Comparison of ENCODE assay signal across 10 cellular contexts in the genomic region with DNA sequence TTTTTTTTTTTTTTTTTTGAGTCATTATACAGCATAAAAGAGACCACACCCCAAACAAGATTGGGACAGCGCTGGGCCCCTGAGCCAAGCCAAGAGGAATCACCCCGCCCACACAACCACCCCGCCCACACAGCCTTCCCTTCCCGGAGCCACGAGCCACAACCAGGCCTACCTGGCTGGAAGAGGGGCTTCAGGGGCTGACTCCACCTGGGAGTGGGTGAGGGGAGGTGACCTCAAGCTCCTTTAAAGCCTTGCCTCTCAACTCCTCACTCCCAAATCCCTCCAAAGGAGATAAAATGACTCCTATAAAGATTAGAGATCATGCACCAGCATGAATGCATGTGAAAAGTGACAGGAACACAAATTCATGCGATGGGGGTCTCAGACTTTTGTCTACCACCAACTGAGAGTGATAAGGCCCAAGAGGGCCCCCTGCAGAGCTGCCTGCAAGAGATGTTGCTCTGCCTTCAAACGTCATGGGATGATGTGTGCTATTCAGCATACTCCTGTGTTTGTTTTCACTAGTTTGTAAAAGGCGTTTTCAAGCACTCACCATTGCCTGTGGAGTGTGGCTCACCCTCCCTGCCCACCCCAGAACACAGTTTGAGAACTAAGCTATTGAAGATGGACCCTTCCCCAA. TPM values are rescaled to one million over a fixed set of nuclear protein-coding genes. Genes with fewer than 3 reads are reported as not detected.
DNase-seq lines count a peak whose midpoint lies in the region; ATAC-seq and TF ChIP-seq lines count a peak whose summit lies in the region.
"Had no signal": no experiment of that assay in that cellular context is flagged by ENCODE, and none has a peak within 500 bp of the region (broad histone marks: within the 10 kb centered on the region; RNA-seq: fewer than 3 reads in every experiment).

No MANE protein-coding gene starts in this region.

- H3K4me1 ChIP-seq in Panc1 (ENCODE audit: control insufficient read depth, insufficient read depth, low read length) (peaks cover 8% of the 10 kb centered on the region), gastroesophageal sphincter (peaks cover 0 to 42% (median 8%) of the 10 kb centered on the region in 3 donors), spleen (peaks cover 0 to 85% (median 56%) of the 10 kb centered on the region in 6 donors)

- peak overlapping the region; percentile 19 for H3K27ac Mint-ChIP-seq in activated CD4-positive, alpha-beta T cell treated with anti-CD3 and anti-CD28 coated beads, Interleukin-2, amount 10 ng/mL, durations not matched to agents 7 days and 5 days
- H3K27ac Mint-ChIP-seq in natural killer cell treated with Interleukin-12 subunit alpha and Interleukin-12 subunit beta and Interleukin-15 and Interleukin-18, amount 100 ng/mL, for 72 hours: no peak overlapping the region
- H3K27ac Mint-ChIP-seq: stimulated activated naive CD8-positive, alpha-beta T cell treated with anti-CD3 and anti-CD28 coated beads, Interleukin-15, Interleukin-2, amounts not matched to agents 100 ng/mL and 50 ng/mL, for 24 hours had no signal

- ATAC-seq in Panc1 (no peak), gastroesophageal sphincter (peak; percentile 48), HG02588 (IDR thresholded peaks at IDR 0.05; ENCODE audit: unreplicated experiment) (no peak)
- ATAC-seq in natural killer cell treated with Interleukin-12 subunit alpha and Interleukin-12 subunit beta and Interleukin-15 and Interleukin-18, amount 100 ng/mL, for 72 hours: no peak

- no peak overlapping the region for H3K4me3 Mint-ChIP-seq in activated CD4-positive, alpha-beta T cell treated with anti-CD3 and anti-CD28 coated beads, Interleukin-2, amount 10 ng/mL, durations not matched to agents 7 days and 5 days
- H3K4me3 Mint-ChIP-seq in natural killer cell treated with Interleukin-12 subunit alpha and Interleukin-12 subunit beta and Interleukin-15 and Interleukin-18, amount 100 ng/mL, for 72 hours: no peak overlapping the region
- H3K4me3 Mint-ChIP-seq: stimulated activated naive CD8-positive, alpha-beta T cell treated with anti-CD3 and anti-CD28 coated beads, Interleukin-15, Interleukin-2, amounts not matched to agents 100 ng/mL and 50 ng/mL, for 24 hours had no signal

- CTCF ChIA-PET in activated CD4-positive, alpha-beta T cell treated with anti-CD3 and anti-CD28 coated beads, Interleukin-2, amount 10 ng/mL, durations not matched to agents 7 days and 5 days (lab: Charles Lee): interaction anchor here (0.6 to 1.3 kb wide), 2 partner anchors 13 to 24 kb away, joined by 4 to 6 read pairs; no protein-coding TSS in a partner anchor
- CTCF ChIA-PET in Panc1 (lab: Charles Lee): interaction anchor here (0.6 to 0.7 kb wide), 5 partner anchors 66 to 637 kb away, joined by 3 to 12 read pairs (median 11); no protein-coding TSS in a partner anchor

- no peaks in the 10 kb centered on the region for H3K36me3 Mint-ChIP-seq in activated CD4-positive, alpha-beta T cell treated with anti-CD3 and anti-CD28 coated beads, Interleukin-2, amount 10 ng/mL, durations not matched to agents 7 days and 5 days (ENCODE audit: low read depth)
- H3K36me3 Mint-ChIP-seq in natural killer cell treated with Interleukin-12 subunit alpha and Interleukin-12 subunit beta and Interleukin-15 and Interleukin-18, amount 100 ng/mL, for 72 hours: no peaks in the 10 kb centered on the region

- intact Hi-C loops in Panc1 (cut with micrococcal nuclease; ENCODE audit: unreplicated experiment): no loop called here
- intact Hi-C loops in spleen (cut with DNase I; ENCODE audit: low total_unique reads): no loop called here

- H3K27me3 Mint-ChIP-seq in activated CD4-positive, alpha-beta T cell treated with anti-CD3 and anti-CD28 coated beads, Interleukin-2, amount 10 ng/mL, durations not matched to agents 7 days and 5 days: peaks cover 7% of the 10 kb centered on the region
- no peaks in the 10 kb centered on the region for H3K27me3 Mint-ChIP-seq in natural killer cell treated with Interleukin-12 subunit alpha and Interleukin-12 subunit beta and Interleukin-15 and Interleukin-18, amount 100 ng/mL, for 72 hours
- H3K27me3 Mint-ChIP-seq: stimulated activated naive CD8-positive, alpha-beta T cell treated with anti-CD3 and anti-CD28 coated beads, Interleukin-15, Interleukin-2, amounts not matched to agents 100 ng/mL and 50 ng/mL, for 24 hours had no signal

- peak; percentile 6 for DNase-seq in activated CD4-positive, alpha-beta T cell treated with anti-CD3 and anti-CD28 coated beads, Interleukin-2, amount 10 ng/mL, durations not matched to agents 7 days and 5 days
- no peak for DNase-seq in activated CD4-positive, alpha-beta T cell treated with anti-CD3 and anti-CD28 coated beads for 48 hours
- no peak for DNase-seq in Panc1 (ENCODE audit: low read depth, low spot score)
- peak; percentile 77 for DNase-seq in spleen
- DNase-seq in COR-L47 (lab: John Stamatoyannopoulos, UW): no peak
- no peak for DNase-seq in natural killer cell treated with Interleukin-12 subunit alpha and Interleukin-12 subunit beta and Interleukin-15 and Interleukin-18, amount 100 ng/mL, for 72 hours (ENCODE audit: low spot score)
- DNase-seq: NCI-H1092 had no signal

- H3K4me1 Mint-ChIP-seq in activated CD4-positive, alpha-beta T cell treated with anti-CD3 and anti-CD28 coated beads, Interleukin-2, amount 10 ng/mL, durations not matched to agents 7 days and 5 days: peaks cover 41% of the 10 kb centered on the region
- peaks cover 3 to 5% of the 10 kb centered on the region in 2 donors for H3K4me1 Mint-ChIP-seq in natural killer cell treated with Interleukin-12 subunit alpha and Interleukin-12 subunit beta and Interleukin-15 and Interleukin-18, amount 100 ng/mL, for 72 hours (ENCODE audit: low read depth in 2 of 2)

- 53 to 93% methylated on average over 2 to 3 of the region's 8 CpGs for whole genome bisulfite sequencing in gastroesophageal sphincter (ENCODE audit: low coverage in 1 of 2), 2 donors
- WGBS in spleen, 5 donors: 33 to 52% (median 45%) methylated on average over 8 of the region's 8 CpGs

- TF ChIP-seq POLR2A in gastroesophageal sphincter (IDR thresholded peaks at IDR 0.05) (no peak), spleen (IDR thresholded peaks at IDR 0.05) (no peak)

- H3K27ac ChIP-seq in Panc1 (ENCODE audit: low read length) (peak overlapping the region; percentile 44; the same call in 1 of the 2 replicates), gastroesophageal sphincter (no peak overlapping the region), spleen (peak overlapping the region in 4 of 8 donors; percentile 17 to 55 (median 36))

- H3K9me3 ChIP-seq in Panc1 (ENCODE audit: control insufficient read depth, insufficient read depth, low read depth, low read length) (no peaks in the 10 kb centered on the region), gastroesophageal sphincter (no peaks in the 10 kb centered on the region), spleen (no peaks in the 10 kb centered on the region)

- in situ Hi-C loops in Panc1 (cut with HindIII; ENCODE audit: low pct_unique_long_range_greater_than_20kb, low sequenced_read_pairs): no loop called here

- H3K9me3 Mint-ChIP-seq in activated CD4-positive, alpha-beta T cell treated with anti-CD3 and anti-CD28 coated beads, Interleukin-2, amount 10 ng/mL, durations not matched to agents 7 days and 5 days: no peaks in the 10 kb centered on the region
- no peaks in the 10 kb centered on the region for H3K9me3 Mint-ChIP-seq in natural killer cell treated with Interleukin-12 subunit alpha and Interleukin-12 subunit beta and Interleukin-15 and Interleukin-18, amount 100 ng/mL, for 72 hours
- H3K9me3 Mint-ChIP-seq: stimulated activated naive CD8-positive, alpha-beta T cell treated with anti-CD3 and anti-CD28 coated beads, Interleukin-15, Interleukin-2, amounts not matched to agents 100 ng/mL and 50 ng/mL, for 24 hours had no signal

- H3K27me3 ChIP-seq in Panc1 (ENCODE audit: control insufficient read depth, insufficient read depth, low read length) (no peaks in the 10 kb centered on the region), gastroesophageal sphincter (peaks cover 16% of the 10 kb centered on the region), spleen (replicated peaks in 1 of 7) (no peaks in the 10 kb centered on the region)

- POLR2A ChIA-PET in activated CD4-positive, alpha-beta T cell treated with anti-CD3 and anti-CD28 coated beads, Interleukin-2, amount 10 ng/mL, durations not matched to agents 7 days and 5 days (lab: Charles Lee): no interaction called here
- POLR2A ChIA-PET in Panc1 (lab: Charles Lee): interaction anchor here (0.7 kb wide), 1 partner anchor 98 kb away, joined by 6 read pairs; no protein-coding TSS in a partner anchor

- TF ChIP-seq EP300 in gastroesophageal sphincter (IDR thresholded peaks at IDR 0.05): no peak

- H3K36me3 ChIP-seq in Panc1 (ENCODE audit: control insufficient read depth, insufficient read depth, low read length) (no peaks in the 10 kb centered on the region), gastroesophageal sphincter (no peaks in the 10 kb centered on the region), spleen (no peaks in the 10 kb centered on the region)

- no peak for TF ChIP-seq CTCF in Panc1 (IDR thresholded peaks at IDR 0.05)
- TF ChIP-seq CTCF in gastroesophageal sphincter (IDR thresholded peaks at IDR 0.05): no peak
- no peak for TF ChIP-seq CTCF in spleen (IDR thresholded peaks at IDR 0.05 in 8 of 11, conservative IDR thresholded peaks at IDR 0.05 in 3 of 11)

- BruUV-seq in Panc1 (replicated peaks; lab: Mats Ljungman, UMichigan): no TSS peak

- H3K4me3 ChIP-seq in Panc1 (ENCODE audit: low read depth in 2 of 2, low read length in 2 of 2) (no peak overlapping the region), gastroesophageal sphincter (no peak overlapping the region), spleen (no peak overlapping the region)

RNA-seq across cellular contexts. Expression of gene KLF13, which starts 23.1 kb away (rescaled TPM):
- 100 to 1,000 TPM; 235 to 264 TPM for total RNA-seq in activated CD4-positive, alpha-beta T cell treated with anti-CD3 and anti-CD28 coated beads, Interleukin-2, amount 10 ng/mL, durations not matched to agents 7 days and 5 days
- total RNA-seq in Panc1 (2021; ENCODE audit: unreplicated experiment) (78.6 TPM), gastroesophageal sphincter (100 to 1,000 TPM in 1 of 4 donors, 10 to 100 TPM in 3; 49.7 to 106 (median 76.1) TPM), spleen (100 to 1,000 TPM in 1 of 7 donors, 10 to 100 TPM in 6; 71.6 to 111 (median 85.8) TPM)
- 91.5 TPM for polyA plus RNA-seq in Panc1 (2012; ENCODE audit: insufficient read length)
- 10 to 100 TPM; 21.8 to 43.3 (median 43.1) TPM for polyA plus RNA-seq in spleen
- total RNA-seq in natural killer cell treated with Interleukin-12 subunit alpha and Interleukin-12 subunit beta and Interleukin-15 and Interleukin-18, amount 100 ng/mL, for 72 hours: 100 to 1,000 TPM in 1 of 2 donors, 10 to 100 TPM in 1; 95.1 to 153 TPM

Comparison
In these comparisons a context has a peak if more than half of its experiments do, and no peak if none do; other contexts are left out.
1. DNase-seq: peak in activated CD4-positive, alpha-beta T cell treated with anti-CD3 and anti-CD28 coated beads, Interleukin-2, amount 10 ng/mL, durations not matched to agents 7 days and 5 days (single experiment) and spleen (single experiment); none in activated CD4-positive, alpha-beta T cell treated with anti-CD3 and anti-CD28 coated beads for 48 hours (single experiment), Panc1 (single experiment), COR-L47 (single experiment) and natural killer cell treated with Interleukin-12 subunit alpha and Interleukin-12 subunit beta and Interleukin-15 and Interleukin-18, amount 100 ng/mL, for 72 hours (single experiment).